Comparison of ENCODE assay signal across 30 cellular contexts in genomic region chrX:111861605-111862004, GRCh38. TPM values are rescaled to one million over a fixed set of nuclear protein-coding genes. Genes with fewer than 3 reads are reported as not detected.
"Had no signal": no experiment of that assay in that cellular context is flagged by ENCODE, and none has a peak within 500 bp of the region (broad histone marks: within the 10 kb centered on the region; RNA-seq: fewer than 3 reads in every experiment).

No MANE protein-coding gene starts in this region.

- H3K27ac Mint-ChIP-seq: mesothelial cell of epicardium; natural killer cell; progenitor cell of endocrine pancreas; stimulated activated memory B cell treated with anti-CD40 and anti-IgM and Interleukin-4, amounts not matched to agents 10 μg/mL and 1 μg/mL and 100 μg/mL, for 72 hours had no signal

- H3K4me3 ChIP-seq: heart right ventricle, hepatocyte, left lung, lung, ovary, sigmoid colon, smooth muscle cell, suprapubic skin, thoracic aorta, tibial artery, upper lobe of right lung had no signal

- H3K36me3 ChIP-seq: heart right ventricle, left lung, ovary, sigmoid colon, suprapubic skin, thoracic aorta, tibial artery, upper lobe of right lung had no signal

- ATAC-seq: heart right ventricle; left cardiac atrium; left lung; natural killer cell; right cardiac atrium; stimulated activated memory B cell treated with anti-CD40 and anti-IgM and Interleukin-4, amounts not matched to agents 10 μg/mL and 1 μg/mL and 100 μg/mL, for 72 hours; stimulated activated naive CD8-positive, alpha-beta T cell treated with anti-CD3 and anti-CD28 coated beads, Interleukin-15, Interleukin-2, amounts not matched to agents 100 U/mL and 50 U/mL, for 24 hours; upper lobe of right lung had no signal

- H3K27me3 ChIP-seq: hepatocyte, ovary, sigmoid colon, suprapubic skin, tibial artery, upper lobe of right lung had no signal

- DNase-seq: heart right ventricle; kidney glomerular epithelial cell; left cardiac atrium; left lung; mesendoderm; naive B cell; natural killer cell; ovary; retina; right cardiac atrium; sigmoid colon; stimulated activated CD4-positive, alpha-beta T cell treated with anti-CD3 and anti-CD28 coated beads, Interleukin-1b, Interleukin-23, amount 100 ng/mL, for 48 hours; stimulated activated CD4-positive, alpha-beta T cell treated with anti-CD3 and anti-CD28 coated beads, Interleukin-2, amount 100 ng/mL, for 48 hours; stimulated activated CD4-positive, alpha-beta T cell treated with anti-CD3 and anti-CD28 coated beads, Interleukin-4, amount 100 ng/mL, for 4 hours; stimulated activated CD8-positive, alpha-beta memory T cell treated with anti-CD3 and anti-CD28 coated beads, Interleukin-4, amount 100 ng/mL, for 48 hours; stimulated activated naive CD8-positive, alpha-beta T cell treated with anti-CD3 and anti-CD28 coated beads, Interleukin-15, Interleukin-2, amounts not matched to agents 100 U/mL and 50 U/mL, for 24 hours; tibial artery; trophoblast cell; upper lobe of right lung had no signal

- H3K27ac ChIP-seq: heart right ventricle, hepatocyte, left lung, ovary, sigmoid colon, suprapubic skin, thoracic aorta, tibial artery, upper lobe of right lung had no signal

- H3K27me3 Mint-ChIP-seq: progenitor cell of endocrine pancreas; stimulated activated memory B cell treated with anti-CD40 and anti-IgM and Interleukin-4, amounts not matched to agents 10 μg/mL and 1 μg/mL and 100 μg/mL, for 72 hours had no signal

- H3K36me3 Mint-ChIP-seq: mesothelial cell of epicardium; naive B cell; natural killer cell; stimulated activated memory B cell treated with anti-CD40 and anti-IgM and Interleukin-4, amounts not matched to agents 10 μg/mL and 1 μg/mL and 100 μg/mL, for 72 hours had no signal

- H3K9me3 Mint-ChIP-seq: mesothelial cell of epicardium; natural killer cell; stimulated activated memory B cell treated with anti-CD40 and anti-IgM and Interleukin-4, amounts not matched to agents 10 μg/mL and 1 μg/mL and 100 μg/mL, for 72 hours had no signal

- H3K9me3 ChIP-seq: heart right ventricle, left lung, ovary, sigmoid colon, suprapubic skin, thoracic aorta, tibial artery, upper lobe of right lung had no signal

- H3K4me3 Mint-ChIP-seq: mesothelial cell of epicardium; naive B cell; natural killer cell; stimulated activated memory B cell treated with anti-CD40 and anti-IgM and Interleukin-4, amounts not matched to agents 10 μg/mL and 1 μg/mL and 100 μg/mL, for 72 hours had no signal

- H3K4me1 Mint-ChIP-seq: naive B cell; natural killer cell; stimulated activated memory B cell treated with anti-CD40 and anti-IgM and Interleukin-4, amounts not matched to agents 10 μg/mL and 1 μg/mL and 100 μg/mL, for 72 hours had no signal

- H3K4me1 ChIP-seq: heart right ventricle, left lung, sigmoid colon, suprapubic skin, tibial artery, upper lobe of right lung had no signal

RNA-seq across cellular contexts. Expression of gene TRPC5OS, which starts 14.4 kb away (rescaled TPM):
- total RNA-seq: heart right ventricle, left lung, lower leg skin, lung, natural killer cell, omental fat pad, progenitor cell of endocrine pancreas, pulmonary artery endothelial cell, sigmoid colon, suprapubic skin, thoracic aorta, upper lobe of right lung had no signal
